In genomic region chr20:34705008-34705382, GRCh38 we compare ENCODE assay signal across 8 cellular contexts. TPM values are rescaled to one million over a fixed set of nuclear protein-coding genes. Genes with fewer than 3 reads are reported as not detected.
DNase-seq lines count a peak whose midpoint lies in the region; ATAC-seq and TF ChIP-seq lines count a peak whose summit lies in the region.

No MANE protein-coding gene starts in this region.

- peak overlapping the region; percentile 88 for H3K4me2 ChIP-seq in neural progenitor cell

- POLR2A ChIA-PET in CD8-positive, alpha-beta T cell (lab: Charles Lee), result no interaction called here

- CTCF ChIA-PET in CD8-positive, alpha-beta T cell (lab: Charles Lee), result interaction anchor here (1.6 to 2.2 kb wide), 2 partner anchors 166 to 392 kb away, joined by 5 to 11 read pairs; no protein-coding TSS in a partner anchor

- H3K27ac ChIP-seq in CD8-positive, alpha-beta T cell (ENCODE audit: low read depth, low read length), result peak overlapping the region; percentile 96
- H3K27ac ChIP-seq in duodenal mucosa (ENCODE audit: low read depth, low read length) (peak overlapping the region; percentile 100), neural progenitor cell (no peak overlapping the region)

- DNase-seq in CD8-positive, alpha-beta T cell, result no peak
- DNase-seq in NCI-H748 treated with DMSO at 0.1 percent for 48 hours (lab: John Stamatoyannopoulos, UW) (peak; percentile 35), neural progenitor cell (ENCODE audit: low spot score) (peak; percentile 6), HuH-7.5 (ENCODE audit: low spot score) (no peak), NCI-H774 (lab: John Stamatoyannopoulos, UW) (no peak)
- no peak for DNase-seq in stimulated activated CD4-positive, alpha-beta T cell treated with anti-CD3 and anti-CD28 coated beads, Interleukin-1b, Interleukin-23, amount 100 ng/mL, for 48 hours
- DNase-seq in stimulated activated CD4-positive, alpha-beta T cell treated with anti-CD3 and anti-CD28 coated beads, Interleukin-2, amount 100 ng/mL, for 48 hours, result no peak

- peaks cover 14% of the 10 kb centered on the region for H3K4me1 ChIP-seq in CD8-positive, alpha-beta T cell (ENCODE audit: insufficient read depth, low read length)
- H3K4me1 ChIP-seq in duodenal mucosa (ENCODE audit: control insufficient read depth in 1 of 2, insufficient read depth in 2 of 2, low read length in 2 of 2), result peaks cover 37 to 41% of the 10 kb centered on the region in 2 donors
- no peaks in the 10 kb centered on the region for H3K4me1 ChIP-seq in neural progenitor cell

- H3K4me3 ChIP-seq in CD8-positive, alpha-beta T cell (ENCODE audit: low read depth, low read length), result peak overlapping the region; percentile 96
- H3K4me3 ChIP-seq in duodenal mucosa (ENCODE audit: low read depth in 1 of 2, low read length in 2 of 2), result peak overlapping the region; percentile 86 to 93
- H3K4me3 ChIP-seq in neural progenitor cell, result peak overlapping the region; percentile 70

- H3K9ac ChIP-seq in duodenal mucosa (ENCODE audit: low read depth in 1 of 2, low read length in 2 of 2), result peak overlapping the region; percentile 79 to 83
- no peak overlapping the region for H3K9ac ChIP-seq in neural progenitor cell

- peak overlapping the region; percentile 89 for H3K4me3 Mint-ChIP-seq in CD8-positive, alpha-beta T cell
- peak overlapping the region; percentile 89 for H3K4me3 Mint-ChIP-seq in neural progenitor cell

- no peak for ATAC-seq in CD8-positive, alpha-beta T cell

- intact Hi-C loops in CD8-positive, alpha-beta T cell (cut with DNase I, micrococcal nuclease), result loop anchor here (2.0 to 10.0 kb wide), 2 partner anchors 402 to 710 kb away; partner anchors contain the start of genes AHCY (in 1 of the 2) and RALY (in 1 of the 2)

- no peak overlapping the region for H2AFZ ChIP-seq in neural progenitor cell (replicated peaks)

- peak overlapping the region; percentile 95 for H3K27ac Mint-ChIP-seq in CD8-positive, alpha-beta T cell
- H3K27ac Mint-ChIP-seq in neural progenitor cell, result no peak overlapping the region

- no peaks in the 10 kb centered on the region for H3K27me3 ChIP-seq in CD8-positive, alpha-beta T cell (ENCODE audit: insufficient read depth, low read length)
- no peaks in the 10 kb centered on the region for H3K27me3 ChIP-seq in duodenal mucosa (ENCODE audit: control insufficient read depth in 1 of 2, insufficient read depth in 2 of 2, low read length in 2 of 2)
- H3K27me3 ChIP-seq in neural progenitor cell, result peaks cover 80% of the 10 kb centered on the region

- H3F3A ChIP-seq in neural progenitor cell (ENCODE audit: low read depth), result peaks cover 24% of the 10 kb centered on the region

- H3K36me3 ChIP-seq in CD8-positive, alpha-beta T cell (ENCODE audit: insufficient read depth, low read length), result no peaks in the 10 kb centered on the region
- no peaks in the 10 kb centered on the region for H3K36me3 ChIP-seq in duodenal mucosa (ENCODE audit: control insufficient read depth in 1 of 2, insufficient read depth in 2 of 2, low read length in 2 of 2)
- H3K36me3 ChIP-seq in neural progenitor cell, result no peaks in the 10 kb centered on the region

- peaks cover 8% of the 10 kb centered on the region for H3K27me3 Mint-ChIP-seq in CD8-positive, alpha-beta T cell (ENCODE audit: low read depth)
- peaks cover 35% of the 10 kb centered on the region for H3K27me3 Mint-ChIP-seq in neural progenitor cell (ENCODE audit: insufficient read depth, low read depth)

- no peaks in the 10 kb centered on the region for H3K9me3 ChIP-seq in CD8-positive, alpha-beta T cell (ENCODE audit: low read length)
- H3K9me3 ChIP-seq in duodenal mucosa (ENCODE audit: control insufficient read depth in 1 of 2, low read length in 2 of 2), result no peaks in the 10 kb centered on the region
- no peaks in the 10 kb centered on the region for H3K9me3 ChIP-seq in neural progenitor cell (ENCODE audit: low read depth)

- H3K36me3 Mint-ChIP-seq in CD8-positive, alpha-beta T cell, result peaks cover 8% of the 10 kb centered on the region
- no peaks in the 10 kb centered on the region for H3K36me3 Mint-ChIP-seq in neural progenitor cell

- H3K79me2 ChIP-seq in neural progenitor cell (ENCODE audit: low read depth), result no peaks in the 10 kb centered on the region

- TF ChIP-seq CTCF in CD8-positive, alpha-beta T cell (IDR thresholded peaks at IDR 0.05), result no peak
- no peak for TF ChIP-seq CTCF in neural progenitor cell (IDR thresholded peaks at IDR 0.05)

- H3K9me3 Mint-ChIP-seq in CD8-positive, alpha-beta T cell, result no peaks in the 10 kb centered on the region
- no peaks in the 10 kb centered on the region for H3K9me3 Mint-ChIP-seq in neural progenitor cell

- peaks cover 14% of the 10 kb centered on the region for H4K20me1 ChIP-seq in neural progenitor cell (ENCODE audit: low read depth)

- H3K4me1 Mint-ChIP-seq in CD8-positive, alpha-beta T cell (ENCODE audit: low read depth), result peaks cover 22% of the 10 kb centered on the region
- peaks cover 17% of the 10 kb centered on the region for H3K4me1 Mint-ChIP-seq in neural progenitor cell

RNA-seq across cellular contexts. Expression of gene TP53INP2, which starts 0.9 kb away (rescaled TPM):
- 100 to 1,000 TPM; 101 to 103 TPM for total RNA-seq in CD8-positive, alpha-beta T cell
- 1.1 TPM in 2 replicates for total RNA-seq in neural progenitor cell (ENCODE audit: low replicate concordance)

RNA-seq across cellular contexts. Expression of gene PIGU, which starts 28.1 kb away (rescaled TPM):
- total RNA-seq in CD8-positive, alpha-beta T cell, result 1 to 10 TPM; 3.3 to 5.2 TPM
- 35.6 and 40.1 TPM in 2 replicates for total RNA-seq in neural progenitor cell (ENCODE audit: low replicate concordance)

Comparison
In these comparisons a context has a peak if more than half of its experiments do, and no peak if none do; other contexts are left out.
1. DNase-seq: peak in NCI-H748 treated with DMSO at 0.1 percent for 48 hours (single experiment) and neural progenitor cell (single experiment); none in CD8-positive, alpha-beta T cell (0 of 7), stimulated activated CD4-positive, alpha-beta T cell treated with anti-CD3 and anti-CD28 coated beads, Interleukin-1b, Interleukin-23, amount 100 ng/mL, for 48 hours (single experiment), HuH-7.5 (single experiment), stimulated activated CD4-positive, alpha-beta T cell treated with anti-CD3 and anti-CD28 coated beads, Interleukin-2, amount 100 ng/mL, for 48 hours (0 of 2) and NCI-H774 (single experiment).
2. RNA of gene TP53INP2, which starts 0.9 kb away (total RNA-seq): 101 to 103 TPM in CD8-positive, alpha-beta T cell; 1.1 TPM in neural progenitor cell; every median in the first group is over 10 times any median in the second.
3. Peak in every context shown above with its lines, with median percentiles within 50 percentile points of each other: H3K4me3 ChIP-seq.